Comparison of ENCODE assay signal across 10 cellular contexts in the genomic region with DNA sequence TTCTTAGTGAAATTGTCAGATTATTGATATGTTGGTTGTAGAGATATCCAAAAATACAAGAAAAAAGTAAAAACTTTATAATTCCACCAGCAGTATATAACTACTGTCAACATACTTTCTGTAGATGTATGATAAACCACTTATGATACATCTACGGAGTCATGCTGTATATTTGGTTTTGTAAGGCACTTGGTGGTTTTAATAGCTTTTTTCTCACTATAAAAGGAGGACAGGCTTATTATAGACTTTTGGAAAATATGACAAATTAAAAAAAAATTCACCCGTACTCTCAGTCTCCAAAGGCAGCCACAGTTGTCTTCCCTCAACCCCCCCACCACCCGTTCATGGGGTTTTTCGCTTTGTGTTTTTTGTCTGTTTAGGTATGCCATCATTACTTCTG. TPM values are rescaled to one million over a fixed set of nuclear protein-coding genes. Genes with fewer than 3 reads are reported as not detected.
A peak's percentile ranks its signal among the peaks of the same experiment; 100 is the strongest.
DNase-seq lines count a peak whose midpoint lies in the region; ATAC-seq and TF ChIP-seq lines count a peak whose summit lies in the region.
"Had no signal": no experiment of that assay in that cellular context is flagged by ENCODE, and none has a peak within 500 bp of the region (broad histone marks: within the 10 kb centered on the region; RNA-seq: fewer than 3 reads in every experiment).

No MANE protein-coding gene starts in this region.

- intact Hi-C loops in PC-3 (cut with micrococcal nuclease) (no loop called here), lower leg skin (cut with DNase I; ENCODE audit: low total_unique reads) (no loop called here)

- H4K20me1 ChIP-seq in BLaER1 treated with 17β-estradiol and CSF1 and Interleukin-3, amounts not matched to agents 10 nM and 100 nM: peaks cover 59 to 92% (median 87%) of the 10 kb centered on the region in 11 experiments
- peaks cover 27% of the 10 kb centered on the region; the same call in 1 of the 2 replicates for H4K20me1 ChIP-seq in PC-3 (ENCODE audit: low read length)

- no peak for TF ChIP-seq POLR2A in lower leg skin (IDR thresholded peaks at IDR 0.05)

- H3K27me3 Mint-ChIP-seq in chondrocyte (ENCODE audit: low read depth): no peaks in the 10 kb centered on the region

- no peak for TF ChIP-seq CTCF in PC-3 (conservative IDR thresholded peaks at IDR 0.05; ENCODE audit: low read depth, low read length)
- no peak for TF ChIP-seq CTCF in chondrocyte (IDR thresholded peaks at IDR 0.05)
- TF ChIP-seq CTCF in parathyroid adenoma (IDR thresholded peaks at IDR 0.05): no peak
- no peak for TF ChIP-seq CTCF in lower leg skin (IDR thresholded peaks at IDR 0.05)

- no TSS peak for BruUV-seq in PC-3 (replicated peaks; lab: Mats Ljungman, UMichigan)

- no peaks in the 10 kb centered on the region for H3K9me3 Mint-ChIP-seq in chondrocyte (ENCODE audit: low read depth)

- WGBS in lower leg skin, 2 donors: 84 to 85% methylated on average over 4 of the region's 4 CpGs

- peak overlapping the region; percentile 94 for H3K27ac Mint-ChIP-seq in chondrocyte (ENCODE audit: unreplicated experiment)

- peaks cover 10% of the 10 kb centered on the region for H3F3A ChIP-seq in PC-3 (ENCODE audit: low read length, unreplicated experiment)

- DNase-seq in PC-3 (no peak), chondrocyte (ENCODE audit: low spot score) (no peak), activated gamma-delta T cell (lab: John Stamatoyannopoulos, UW) (no peak), lower leg skin (ENCODE audit: low spot score in 2 of 2) (no peak)
- DNase-seq: cortex of kidney, NCI-H526 had no signal

- H3K36me3 ChIP-seq in BLaER1 treated with 17β-estradiol and CSF1 and Interleukin-3, amounts not matched to agents 10 nM and 100 nM: 0 out of 22 replicates have a peak, but pooled peaks cover 0 to 4% (median 0%) of the 10 kb centered on the region in 11 experiments
- H3K36me3 ChIP-seq in PC-3 (ENCODE audit: low read depth, low read length) (no peaks in the 10 kb centered on the region; the same call in 1 of the 2 replicates), parathyroid adenoma (ENCODE audit: control insufficient read depth, insufficient read depth, low read length) (no peaks in the 10 kb centered on the region)

- no peak overlapping the region for H3K4me3 Mint-ChIP-seq in chondrocyte (ENCODE audit: unreplicated experiment)

- peaks cover 75 to 97% (median 96%) of the 10 kb centered on the region in 10 experiments for H3K4me1 ChIP-seq in BLaER1 treated with 17β-estradiol and CSF1 and Interleukin-3, amounts not matched to agents 10 nM and 100 nM
- H3K4me1 ChIP-seq in PC-3 (ENCODE audit: insufficient read depth, low read length) (peaks cover 63% of the 10 kb centered on the region), parathyroid adenoma (peaks cover 80% of the 10 kb centered on the region)

- H3K4me2 ChIP-seq in BLaER1 treated with 17β-estradiol and CSF1 and Interleukin-3, amounts not matched to agents 10 nM and 100 nM: peak overlapping the region; percentile 95 to 100 (median 99)
- H3K4me2 ChIP-seq in PC-3 (ENCODE audit: low read length) (peak overlapping the region; percentile 99; the same call in 1 of the 2 replicates), parathyroid adenoma (ENCODE audit: low read length) (no peak overlapping the region)

- no peak for ATAC-seq in PC-3
- no peak for ATAC-seq in GM18511 (IDR thresholded peaks at IDR 0.05; ENCODE audit: unreplicated experiment)
- ATAC-seq in GM21723 (IDR thresholded peaks at IDR 0.05; ENCODE audit: unreplicated experiment): no peak

- CTCF ChIA-PET in PC-3 (lab: Charles Lee): no interaction called here

- H2AFZ ChIP-seq in PC-3 (ENCODE audit: low read length) (no peak overlapping the region), parathyroid adenoma (no peak overlapping the region)

- POLR2A ChIA-PET in PC-3 (lab: Charles Lee; ENCODE audit: unreplicated experiment): no interaction called here

- no peaks in the 10 kb centered on the region for H3K9me2 ChIP-seq in PC-3 (replicated peaks; ENCODE audit: low read length)

- H3K27ac ChIP-seq in BLaER1 treated with 17β-estradiol and CSF1 and Interleukin-3, amounts not matched to agents 10 nM and 100 nM: peak overlapping the region in 3 of 11 experiments; percentile 84 to 92 (median 89); a peak in 3 of 22 replicates
- H3K27ac ChIP-seq in PC-3 (ENCODE audit: low read length) (peak overlapping the region; percentile 12; the same call in 1 of the 2 replicates), parathyroid adenoma (peak overlapping the region; percentile 100)

- peaks cover 83% of the 10 kb centered on the region for H3K4me1 Mint-ChIP-seq in chondrocyte (ENCODE audit: low read depth)

- H3K4me3 ChIP-seq in BLaER1 treated with 17β-estradiol and CSF1 and Interleukin-3, amounts not matched to agents 10 nM and 100 nM: peak overlapping the region in 3 of 10 experiments; percentile 63 to 75 (median 73); a peak in 3 of 20 replicates
- H3K4me3 ChIP-seq in PC-3 (ENCODE audit: low read length): no peak overlapping the region
- no peak overlapping the region for H3K4me3 ChIP-seq in parathyroid adenoma (ENCODE audit: low read depth, low read length)
- H3K4me3 ChIP-seq in lower leg skin (ENCODE audit: low read depth, poor library complexity, severe bottlenecking): no peak overlapping the region

- H3K9me3 ChIP-seq in BLaER1 treated with 17β-estradiol and CSF1 and Interleukin-3, amounts not matched to agents 10 nM and 100 nM (replicated peaks in 1 of 11): no peaks in the 10 kb centered on the region
- H3K9me3 ChIP-seq in PC-3 (ENCODE audit: low read length) (no peaks in the 10 kb centered on the region), parathyroid adenoma (ENCODE audit: control insufficient read depth, low read length) (no peaks in the 10 kb centered on the region)

- H3K79me2 ChIP-seq in PC-3 (ENCODE audit: low read length) (peaks cover 87% of the 10 kb centered on the region), parathyroid adenoma (peaks cover 66% of the 10 kb centered on the region)

- peak overlapping the region in 9 of 11 experiments; percentile 57 to 93 (median 87); a peak in 16 of 22 replicates for H3K9ac ChIP-seq in BLaER1 treated with 17β-estradiol and CSF1 and Interleukin-3, amounts not matched to agents 10 nM and 100 nM
- no peak overlapping the region for H3K9ac ChIP-seq in PC-3 (ENCODE audit: low read length)
- H3K9ac ChIP-seq in parathyroid adenoma: no peak overlapping the region

- no peaks in the 10 kb centered on the region for H3K36me3 Mint-ChIP-seq in chondrocyte (ENCODE audit: low read depth)

- H3K27me3 ChIP-seq in BLaER1 treated with 17β-estradiol and CSF1 and Interleukin-3, amounts not matched to agents 10 nM and 100 nM: peaks cover 16 to 25% (median 22%) of the 10 kb centered on the region in 11 experiments
- H3K27me3 ChIP-seq in PC-3 (ENCODE audit: low read length) (no peaks in the 10 kb centered on the region), parathyroid adenoma (ENCODE audit: control insufficient read depth, insufficient read depth, low read length) (no peaks in the 10 kb centered on the region)

RNA-seq across cellular contexts. Expression of a gene that starts 14.8 kb away (rescaled TPM):
- total RNA-seq in PC-3 (2014; rRNA removed) (33.0 and 64.2 TPM in 2 replicates), chondrocyte (24.0 to 28.7 TPM (median 28.6 TPM) in 3 replicates), lower leg skin (10 to 100 TPM; 19.4 to 38.2 (median 35.3) TPM)

Comparison
In these comparisons a context has a peak if more than half of its experiments do, and no peak if none do; other contexts are left out.
1. H3K9ac ChIP-seq: peak in BLaER1 treated with 17β-estradiol and CSF1 and Interleukin-3, amounts not matched to agents 10 nM and 100 nM (9 of 11); none in PC-3 (single experiment) and parathyroid adenoma (single experiment).